7 cellular contexts compared by ENCODE assay signal in the genomic region with DNA sequence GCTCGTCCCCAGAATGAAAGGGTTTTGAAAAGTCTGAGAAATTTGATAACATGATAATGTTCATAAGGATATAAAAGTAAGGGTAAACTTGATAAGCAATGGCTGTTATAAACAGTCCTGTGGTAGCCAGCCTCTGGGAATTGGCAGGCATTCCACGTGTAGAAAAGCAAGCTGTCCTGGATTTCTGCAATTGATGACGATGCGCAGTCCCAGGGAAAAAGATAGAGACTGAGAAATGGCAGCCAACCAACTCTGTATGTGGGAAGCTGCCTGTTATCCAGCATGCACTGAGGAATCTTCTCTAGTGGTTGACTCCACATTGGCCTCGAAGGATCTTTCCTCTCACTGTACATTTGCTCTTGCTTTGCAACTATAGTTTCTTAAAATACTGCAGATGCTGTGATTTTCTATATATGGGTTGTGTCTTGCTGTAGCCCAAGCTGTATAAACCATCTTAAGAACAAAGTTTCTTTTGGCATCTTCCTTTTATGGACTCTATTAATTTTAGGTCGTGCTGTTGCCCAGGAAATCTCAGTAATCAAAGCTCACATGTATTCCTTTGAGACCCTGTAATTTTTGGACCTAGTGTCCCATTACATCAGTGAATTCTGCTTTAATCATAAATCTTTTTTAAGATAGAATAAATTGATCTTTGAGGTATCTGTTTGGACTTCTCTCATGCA.
DNase-seq lines count a peak whose midpoint lies in the region; ATAC-seq and TF ChIP-seq lines count a peak whose summit lies in the region.
"Not testable (repeated sequence)": the region's sequence is repeated elsewhere in the genome, so short reads cannot be mapped to it uniquely, and the experiment has no call there.

No MANE protein-coding gene starts in this region.

- H3K23ac ChIP-seq in mesenchymal stem cell (ENCODE audit: low read length in 2 of 2), result not testable (repeated sequence)

- peak overlapping the region; percentile 82 for H2BK5ac ChIP-seq in mesenchymal stem cell (ENCODE audit: low read depth, low read length, poor library complexity, severe bottlenecking)

- H2BK15ac ChIP-seq in mesenchymal stem cell (ENCODE audit: low read depth, poor library complexity, severe bottlenecking), result not testable (repeated sequence)

- not testable (repeated sequence) for H2AFZ ChIP-seq in mesenchymal stem cell (ENCODE audit: low read depth, low read length)
- H2AFZ ChIP-seq in parathyroid adenoma, result peak overlapping the region; percentile 7

- not testable (repeated sequence) for TF ChIP-seq EP300 in esophagus muscularis mucosa (IDR thresholded peaks at IDR 0.05)

- WGBS in esophagus muscularis mucosa, result 28% methylated on average over 6 of the region's 6 CpGs
- 34% methylated on average over 6 of the region's 6 CpGs for WGBS in right cardiac atrium
- WGBS in mesenchymal stem cell, result 74% methylated on average over 5 of the region's 6 CpGs

- peak overlapping the region in 1 of 2 experiments; percentile 51 for H3K4ac ChIP-seq in mesenchymal stem cell (ENCODE audit: low read depth in 1 of 2, low read length in 2 of 2)

- H4K91ac ChIP-seq in mesenchymal stem cell (ENCODE audit: low read length), result peak overlapping the region; percentile 61

- H3K14ac ChIP-seq in mesenchymal stem cell (ENCODE audit: low read length in 2 of 2), result not testable (repeated sequence)

- intact Hi-C loops in ascending aorta (cut with DNase I), result loop anchor here (2.0 to 5.0 kb wide), 3 partner anchors 33 to 81 kb away; no protein-coding TSS in a partner anchor
- intact Hi-C loops in esophagus muscularis mucosa (cut with DNase I), result loop anchor here (2.0 kb wide), 1 partner anchor 95 kb away; no protein-coding TSS in a partner anchor
- intact Hi-C loops in right cardiac atrium (cut with DNase I), result not testable (repeated sequence)

- not testable (repeated sequence) for H4K8ac ChIP-seq in mesenchymal stem cell (ENCODE audit: low read length)

- not testable (repeated sequence) for H3K4me2 ChIP-seq in mesenchymal stem cell (ENCODE audit: low read length, poor library complexity, severe bottlenecking); parathyroid adenoma (ENCODE audit: low read length)

- not testable (repeated sequence) for H3K79me1 ChIP-seq in mesenchymal stem cell (replicated peaks; ENCODE audit: low read length, poor library complexity, severe bottlenecking)

- not testable (repeated sequence) for TF ChIP-seq POLR2A in esophagus muscularis mucosa (IDR thresholded peaks at IDR 0.05; ENCODE audit: low read depth)

- H3K36me3 ChIP-seq in ascending aorta; mesenchymal stem cell (ENCODE audit: control insufficient read depth in 1 of 2, insufficient read depth in 2 of 2, low read depth in 1 of 2, low read length in 2 of 2); parathyroid adenoma (ENCODE audit: control insufficient read depth, insufficient read depth, low read length): not testable (repeated sequence)
- H3K36me3 ChIP-seq in esophagus muscularis mucosa (peaks cover 0 to 45% (median 0%) of the 10 kb centered on the region in 4 donors), subcutaneous abdominal adipose tissue (ENCODE audit: control insufficient read depth in 5 of 5, insufficient read depth in 5 of 5, low read length in 5 of 5) (peaks cover 0 to 30% (median 9%) of the 10 kb centered on the region in 5 donors)

- H3K4me1 ChIP-seq in ascending aorta (peaks cover 0 to 23% of the 10 kb centered on the region in 2 donors), esophagus muscularis mucosa (peaks cover 25 to 53% (median 35%) of the 10 kb centered on the region in 4 donors)
- H3K4me1 ChIP-seq in right cardiac atrium (ENCODE audit: control insufficient read depth, insufficient read depth, low read length); mesenchymal stem cell (ENCODE audit: control insufficient read depth, insufficient read depth, low read depth, low read length); parathyroid adenoma; subcutaneous abdominal adipose tissue (ENCODE audit: control insufficient read depth in 5 of 5, insufficient read depth in 5 of 5, low read length in 5 of 5): not testable (repeated sequence)

- peak overlapping the region; percentile 81 for H3K9ac ChIP-seq in mesenchymal stem cell (ENCODE audit: low read length)
- H3K9ac ChIP-seq in parathyroid adenoma, result not testable (repeated sequence)
- H3K9ac ChIP-seq in subcutaneous abdominal adipose tissue (ENCODE audit: low read length in 5 of 5), result peak overlapping the region in 1 of 5 donors; percentile 32

- POLR2A ChIA-PET in HEK293T (lab: Yijun Ruan, JAX), result not testable (repeated sequence)

- H2BK12ac ChIP-seq in mesenchymal stem cell (ENCODE audit: low read length in 2 of 2), result not testable (repeated sequence)

- H3K27ac ChIP-seq in ascending aorta (peak overlapping the region; percentile 90 to 91), esophagus muscularis mucosa (replicated peaks in 1 of 4) (peak overlapping the region; percentile 84 to 88 (median 87)), right cardiac atrium (ENCODE audit: low read length) (peak overlapping the region; percentile 92), mesenchymal stem cell (ENCODE audit: low read length, poor library complexity, severe bottlenecking) (peak overlapping the region; percentile 44), parathyroid adenoma (peak overlapping the region; percentile 51), subcutaneous abdominal adipose tissue (ENCODE audit: low read depth, low read length) (peak overlapping the region; percentile 84)

- not testable (repeated sequence) for H3K9me3 ChIP-seq in ascending aorta; esophagus muscularis mucosa; right cardiac atrium (ENCODE audit: control insufficient read depth, low read length); mesenchymal stem cell (ENCODE audit: control insufficient read depth, low read length); parathyroid adenoma (ENCODE audit: control insufficient read depth, low read length); subcutaneous abdominal adipose tissue (ENCODE audit: control insufficient read depth in 5 of 5, low read length in 5 of 5)

- not testable (repeated sequence) for TF ChIP-seq CTCF in ascending aorta (IDR thresholded peaks at IDR 0.05); esophagus muscularis mucosa (IDR thresholded peaks at IDR 0.05); parathyroid adenoma (IDR thresholded peaks at IDR 0.05)

- peak overlapping the region; percentile 39 to 41 for H3K4me3 ChIP-seq in ascending aorta
- H3K4me3 ChIP-seq in esophagus muscularis mucosa, result peak overlapping the region; percentile 9 to 41 (median 36)
- not testable (repeated sequence) for H3K4me3 ChIP-seq in right cardiac atrium (ENCODE audit: low read length); mesenchymal stem cell (ENCODE audit: insufficient read depth in 1 of 2, low read depth in 1 of 2, low read length in 2 of 2); parathyroid adenoma (ENCODE audit: low read depth, low read length); subcutaneous abdominal adipose tissue (ENCODE audit: low read depth in 1 of 5, low read length in 5 of 5)

- CTCF ChIA-PET in HEK293T (lab: Yijun Ruan, JAX), result not testable (repeated sequence)

- peak overlapping the region in 1 of 2 experiments; percentile 28 for H3K18ac ChIP-seq in mesenchymal stem cell (ENCODE audit: low read depth in 1 of 2, low read length in 2 of 2)

- not testable (repeated sequence) for H3K27me3 ChIP-seq in ascending aorta; esophagus muscularis mucosa; right cardiac atrium (ENCODE audit: control insufficient read depth, insufficient read depth); mesenchymal stem cell (ENCODE audit: control insufficient read depth in 1 of 2, insufficient read depth in 1 of 2, low read length in 2 of 2); parathyroid adenoma (ENCODE audit: control insufficient read depth, insufficient read depth, low read length); subcutaneous abdominal adipose tissue (ENCODE audit: control insufficient read depth in 5 of 5, insufficient read depth in 4 of 5, low read length in 5 of 5)

- DNase-seq in HEK293T (ENCODE audit: extremely low spot score); esophagus muscularis mucosa (ENCODE audit: extremely low spot score): not testable (repeated sequence)
- DNase-seq in ascending aorta (ENCODE audit: low spot score in 2 of 2) (peak in 1 of 2 donors; percentile 74), right cardiac atrium (peak; percentile 64 to 87 (median 70)), mesenchymal stem cell (peak; percentile 28)

- not testable (repeated sequence) for H3K79me2 ChIP-seq in parathyroid adenoma

- not testable (repeated sequence) for H2BK120ac ChIP-seq in mesenchymal stem cell (ENCODE audit: low read depth, low read length)

- H2AK5ac ChIP-seq in mesenchymal stem cell (ENCODE audit: low read length, severe bottlenecking), result peak overlapping the region; percentile 97

- peak; percentile 75 for ATAC-seq in right cardiac atrium

TF ChIP-seq in HEK293T, 16 proteins besides CTCF, POLR2A, EP300 and RAD21:
- peak; percentile 65 for TF ChIP-seq ARNT (IDR thresholded peaks at IDR 0.05)
